ENCODE assay signal across 6 cellular contexts in the genomic region with DNA sequence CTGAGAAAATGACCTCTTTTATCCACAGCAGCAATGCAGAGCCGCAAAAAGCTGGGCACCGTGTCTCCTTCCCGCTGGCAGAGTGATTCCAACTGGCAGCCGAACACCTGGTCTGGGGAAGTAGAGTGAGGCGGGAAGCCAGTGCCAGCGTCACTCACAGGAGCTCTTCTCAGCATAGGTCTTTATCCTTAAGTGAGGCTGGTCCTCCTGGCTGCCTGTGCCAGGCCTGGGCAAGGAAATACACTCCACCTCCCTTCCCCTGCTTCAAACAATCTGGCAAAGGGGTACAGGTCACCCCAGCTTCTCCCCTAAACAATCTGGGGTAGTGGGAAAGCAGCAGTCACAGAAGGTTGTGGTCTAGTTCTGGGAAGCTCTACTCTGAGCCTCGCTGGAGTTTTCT. TPM values are rescaled to one million over a fixed set of nuclear protein-coding genes. Genes with fewer than 3 reads are reported as not detected.
DNase-seq lines count a peak whose midpoint lies in the region; ATAC-seq lines count a peak whose summit lies in the region.
"Had no signal": no experiment of that assay in that cellular context is flagged by ENCODE, and none has a peak within 500 bp of the region (broad histone marks: within the 10 kb centered on the region; RNA-seq: fewer than 3 reads in every experiment).

No MANE protein-coding gene starts in this region.

- H3K36me3 Mint-ChIP-seq in IgD-negative memory B cell: peaks cover 5% of the 10 kb centered on the region
- H3K36me3 Mint-ChIP-seq in activated T-helper 1 cell treated with anti-CD3 and anti-CD28 coated beads, Interleukin-12 subunit alpha, Interleukin-12 subunit beta, Interleukin-2, Interleukin-4 antibody, amounts not matched to agents 30 ng/mL and 10 ng/mL and 1 ng/mL, durations not matched to agents 14 hours and 24 hours and 36 hours (ENCODE audit: low read depth): peaks cover 47% of the 10 kb centered on the region
- peaks cover 15% of the 10 kb centered on the region for H3K36me3 Mint-ChIP-seq in natural killer cell treated with Interleukin-12 subunit alpha and Interleukin-12 subunit beta and Interleukin-15 and Interleukin-18, amount 100 ng/mL, for 72 hours

- no peak for DNase-seq in activated T-helper 1 cell treated with anti-CD3 and anti-CD28 coated beads, Interleukin-12 subunit alpha, Interleukin-12 subunit beta, Interleukin-2, Interleukin-4 antibody, amounts not matched to agents 30 ng/mL and 10 ng/mL and 1 ng/mL, durations not matched to agents 14 hours and 24 hours and 36 hours (ENCODE audit: low spot score)
- no peak for DNase-seq in natural killer cell treated with Interleukin-12 subunit alpha and Interleukin-12 subunit beta and Interleukin-15 and Interleukin-18, amount 100 ng/mL, for 72 hours (ENCODE audit: low spot score)
- DNase-seq in NCI-H2171 (lab: John Stamatoyannopoulos, UW): no peak
- DNase-seq: NCI-H2081 treated with DMSO at 0.1 percent for 48 hours had no signal

- intact Hi-C loops in activated T-helper 1 cell treated with anti-CD3 and anti-CD28 coated beads, Interleukin-12 subunit alpha, Interleukin-12 subunit beta, Interleukin-2, Interleukin-4 antibody, amounts not matched to agents 30 ng/mL and 10 ng/mL and 1 ng/mL, durations not matched to agents 14 hours and 24 hours and 36 hours (cut with micrococcal nuclease): loop anchor here (5.0 kb wide), 5 partner anchors 117 to 843 kb away; a partner anchor contains a TSS

- no peaks in the 10 kb centered on the region for H3K9me3 Mint-ChIP-seq in IgD-negative memory B cell
- H3K9me3 Mint-ChIP-seq in activated T-helper 1 cell treated with anti-CD3 and anti-CD28 coated beads, Interleukin-12 subunit alpha, Interleukin-12 subunit beta, Interleukin-2, Interleukin-4 antibody, amounts not matched to agents 30 ng/mL and 10 ng/mL and 1 ng/mL, durations not matched to agents 14 hours and 24 hours and 36 hours: no peaks in the 10 kb centered on the region
- H3K9me3 Mint-ChIP-seq in natural killer cell treated with Interleukin-12 subunit alpha and Interleukin-12 subunit beta and Interleukin-15 and Interleukin-18, amount 100 ng/mL, for 72 hours: no peaks in the 10 kb centered on the region

- peaks cover 31 to 43% (median 35%) of the 10 kb centered on the region in 3 donors for H3K4me1 Mint-ChIP-seq in IgD-negative memory B cell
- H3K4me1 Mint-ChIP-seq in activated T-helper 1 cell treated with anti-CD3 and anti-CD28 coated beads, Interleukin-12 subunit alpha, Interleukin-12 subunit beta, Interleukin-2, Interleukin-4 antibody, amounts not matched to agents 30 ng/mL and 10 ng/mL and 1 ng/mL, durations not matched to agents 14 hours and 24 hours and 36 hours (ENCODE audit: low read depth): peaks cover 40% of the 10 kb centered on the region
- peaks cover 69 to 74% of the 10 kb centered on the region in 2 donors for H3K4me1 Mint-ChIP-seq in natural killer cell treated with Interleukin-12 subunit alpha and Interleukin-12 subunit beta and Interleukin-15 and Interleukin-18, amount 100 ng/mL, for 72 hours (ENCODE audit: low read depth in 2 of 2)

- H3K27ac Mint-ChIP-seq in IgD-negative memory B cell: peak overlapping the region in 2 of 3 donors; percentile 54 to 65
- peak overlapping the region; percentile 59 for H3K27ac Mint-ChIP-seq in activated T-helper 1 cell treated with anti-CD3 and anti-CD28 coated beads, Interleukin-12 subunit alpha, Interleukin-12 subunit beta, Interleukin-2, Interleukin-4 antibody, amounts not matched to agents 30 ng/mL and 10 ng/mL and 1 ng/mL, durations not matched to agents 14 hours and 24 hours and 36 hours
- H3K27ac Mint-ChIP-seq in natural killer cell treated with Interleukin-12 subunit alpha and Interleukin-12 subunit beta and Interleukin-15 and Interleukin-18, amount 100 ng/mL, for 72 hours: peak overlapping the region; percentile 77 to 87

- ATAC-seq in natural killer cell treated with Interleukin-12 subunit alpha and Interleukin-12 subunit beta and Interleukin-15 and Interleukin-18, amount 100 ng/mL, for 72 hours: no peak
- ATAC-seq in HG02981 (IDR thresholded peaks at IDR 0.05; ENCODE audit: unreplicated experiment): no peak

- H3K4me3 Mint-ChIP-seq in IgD-negative memory B cell: peak overlapping the region; percentile 46 to 67 (median 60)
- peak overlapping the region; percentile 82 for H3K4me3 Mint-ChIP-seq in activated T-helper 1 cell treated with anti-CD3 and anti-CD28 coated beads, Interleukin-12 subunit alpha, Interleukin-12 subunit beta, Interleukin-2, Interleukin-4 antibody, amounts not matched to agents 30 ng/mL and 10 ng/mL and 1 ng/mL, durations not matched to agents 14 hours and 24 hours and 36 hours
- H3K4me3 Mint-ChIP-seq in natural killer cell treated with Interleukin-12 subunit alpha and Interleukin-12 subunit beta and Interleukin-15 and Interleukin-18, amount 100 ng/mL, for 72 hours: peak overlapping the region; percentile 75

- H3K27me3 Mint-ChIP-seq in IgD-negative memory B cell: no peaks in the 10 kb centered on the region
- no peaks in the 10 kb centered on the region for H3K27me3 Mint-ChIP-seq in activated T-helper 1 cell treated with anti-CD3 and anti-CD28 coated beads, Interleukin-12 subunit alpha, Interleukin-12 subunit beta, Interleukin-2, Interleukin-4 antibody, amounts not matched to agents 30 ng/mL and 10 ng/mL and 1 ng/mL, durations not matched to agents 14 hours and 24 hours and 36 hours (ENCODE audit: insufficient read depth)
- H3K27me3 Mint-ChIP-seq in natural killer cell treated with Interleukin-12 subunit alpha and Interleukin-12 subunit beta and Interleukin-15 and Interleukin-18, amount 100 ng/mL, for 72 hours: no peaks in the 10 kb centered on the region

RNA-seq across cellular contexts. Expression of a gene that starts 4.8 kb away (rescaled TPM):
- polyA plus RNA-seq in IgD-negative memory B cell: 129 TPM
- total RNA-seq in activated T-helper 1 cell treated with anti-CD3 and anti-CD28 coated beads, Interleukin-12 subunit alpha, Interleukin-12 subunit beta, Interleukin-2, Interleukin-4 antibody, amounts not matched to agents 30 ng/mL and 10 ng/mL and 1 ng/mL, durations not matched to agents 14 hours and 24 hours and 36 hours: 102 TPM in 2 replicates
- 100 to 1,000 TPM; 138 to 154 TPM for total RNA-seq in natural killer cell treated with Interleukin-12 subunit alpha and Interleukin-12 subunit beta and Interleukin-15 and Interleukin-18, amount 100 ng/mL, for 72 hours

RNA-seq across cellular contexts. Expression of a gene that starts 13.0 kb away (rescaled TPM):
- polyA plus RNA-seq in IgD-negative memory B cell: 76.6 TPM
- 283 and 318 TPM in 2 replicates for total RNA-seq in activated T-helper 1 cell treated with anti-CD3 and anti-CD28 coated beads, Interleukin-12 subunit alpha, Interleukin-12 subunit beta, Interleukin-2, Interleukin-4 antibody, amounts not matched to agents 30 ng/mL and 10 ng/mL and 1 ng/mL, durations not matched to agents 14 hours and 24 hours and 36 hours
- total RNA-seq in natural killer cell treated with Interleukin-12 subunit alpha and Interleukin-12 subunit beta and Interleukin-15 and Interleukin-18, amount 100 ng/mL, for 72 hours: 100 to 1,000 TPM; 336 to 446 TPM

RNA-seq across cellular contexts. Expression of a gene that starts 15.3 kb away (rescaled TPM):
- polyA plus RNA-seq in IgD-negative memory B cell: 0.18 TPM
- total RNA-seq in activated T-helper 1 cell treated with anti-CD3 and anti-CD28 coated beads, Interleukin-12 subunit alpha, Interleukin-12 subunit beta, Interleukin-2, Interleukin-4 antibody, amounts not matched to agents 30 ng/mL and 10 ng/mL and 1 ng/mL, durations not matched to agents 14 hours and 24 hours and 36 hours: 1.5 and 2.5 TPM in 2 replicates
- total RNA-seq in natural killer cell treated with Interleukin-12 subunit alpha and Interleukin-12 subunit beta and Interleukin-15 and Interleukin-18, amount 100 ng/mL, for 72 hours: 1 to 10 TPM in 1 of 2 donors, under 1 TPM in 1; 0.61 to 1.0 TPM

RNA-seq across cellular contexts. Expression of a gene that starts 19.8 kb away (rescaled TPM):
- polyA plus RNA-seq in IgD-negative memory B cell: not detected
- total RNA-seq in activated T-helper 1 cell treated with anti-CD3 and anti-CD28 coated beads, Interleukin-12 subunit alpha, Interleukin-12 subunit beta, Interleukin-2, Interleukin-4 antibody, amounts not matched to agents 30 ng/mL and 10 ng/mL and 1 ng/mL, durations not matched to agents 14 hours and 24 hours and 36 hours: 0.22 and 0.41 TPM in 2 replicates
- under 1 TPM in 1 of 2 donors, not detected in 1; 0.45 TPM for total RNA-seq in natural killer cell treated with Interleukin-12 subunit alpha and Interleukin-12 subunit beta and Interleukin-15 and Interleukin-18, amount 100 ng/mL, for 72 hours

RNA-seq across cellular contexts. Expression of a gene that starts 40.3 kb away (rescaled TPM):
- not detected for polyA plus RNA-seq in IgD-negative memory B cell
- 0.15 TPM in 1 of 2 replicates, not detected in the other for total RNA-seq in activated T-helper 1 cell treated with anti-CD3 and anti-CD28 coated beads, Interleukin-12 subunit alpha, Interleukin-12 subunit beta, Interleukin-2, Interleukin-4 antibody, amounts not matched to agents 30 ng/mL and 10 ng/mL and 1 ng/mL, durations not matched to agents 14 hours and 24 hours and 36 hours
- not detected for total RNA-seq in natural killer cell treated with Interleukin-12 subunit alpha and Interleukin-12 subunit beta and Interleukin-15 and Interleukin-18, amount 100 ng/mL, for 72 hours
